Comparison of ENCODE assay signal across 4 cellular contexts in the genomic region with DNA sequence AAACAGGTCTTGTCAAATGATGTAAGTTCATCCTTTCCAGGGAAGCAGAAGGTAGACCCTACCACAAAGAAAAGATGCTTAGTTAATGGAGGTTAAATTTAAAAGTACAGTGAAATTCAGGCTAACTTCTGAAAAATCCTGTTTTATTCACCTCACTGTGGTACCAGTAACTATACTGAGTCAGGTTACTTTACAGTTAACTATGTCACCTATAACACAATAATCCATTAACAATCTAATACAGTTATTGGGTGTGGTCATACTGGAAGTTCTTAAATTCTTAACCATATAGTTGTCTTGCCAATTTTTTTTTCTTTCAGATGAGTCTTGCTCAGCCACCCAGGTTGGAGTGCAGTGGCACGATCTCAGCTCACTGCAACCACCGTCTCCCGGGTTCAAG. TPM values are rescaled to one million over a fixed set of nuclear protein-coding genes. Genes with fewer than 3 reads are reported as not detected.
DNase-seq lines count a peak whose midpoint lies in the region; ATAC-seq, FAIRE-seq and TF ChIP-seq lines count a peak whose summit lies in the region.
"Not testable (repeated sequence)": the region's sequence is repeated elsewhere in the genome, so short reads cannot be mapped to it uniquely, and the experiment has no call there.

No MANE protein-coding gene starts in this region.

- H3K9ac ChIP-seq in PC-3 (ENCODE audit: low read length): not testable (repeated sequence)

- DNase-seq in PC-3: peak; percentile 7

- not testable (repeated sequence) for H3K4me1 ChIP-seq in PC-3 (ENCODE audit: insufficient read depth, low read length)

- H3K9me3 ChIP-seq in PC-3 (ENCODE audit: low read length): not testable (repeated sequence)

- not testable (repeated sequence) for H4K20me1 ChIP-seq in PC-3 (ENCODE audit: low read length)

- not testable (repeated sequence) for H3K4me3 ChIP-seq in PC-3 (ENCODE audit: low read length)

- H3K4me2 ChIP-seq in PC-3 (ENCODE audit: low read length): not testable (repeated sequence)

- H3K27me3 ChIP-seq in PC-3 (ENCODE audit: low read length): not testable (repeated sequence)

- not testable (repeated sequence) for TF ChIP-seq CTCF in PC-3 (conservative IDR thresholded peaks at IDR 0.05; ENCODE audit: low read depth, low read length)

- BruUV-seq in PC-3 (replicated peaks; lab: Mats Ljungman, UMichigan): not testable (repeated sequence)

- FAIRE-seq in G401.6 (lab: Jason Lieb, UNC): peak; percentile 69
- peak; percentile 65 for FAIRE-seq in colon (lab: Jason Lieb, UNC)

- not testable (repeated sequence) for H3K79me2 ChIP-seq in PC-3 (ENCODE audit: low read length)

- H3K36me3 ChIP-seq in PC-3 (ENCODE audit: low read depth, low read length): not testable (repeated sequence)

- intact Hi-C loops in PC-3 (cut with micrococcal nuclease): not testable (repeated sequence)

- H3K9me2 ChIP-seq in PC-3 (replicated peaks; ENCODE audit: low read length): not testable (repeated sequence)

- ATAC-seq in PC-3: peak; percentile 57
- ATAC-seq in esophagus mucosa: peak; percentile 70

- not testable (repeated sequence) for H3F3A ChIP-seq in PC-3 (ENCODE audit: low read length, unreplicated experiment)

- not testable (repeated sequence) for H2AFZ ChIP-seq in PC-3 (ENCODE audit: low read length)

- H3K27ac ChIP-seq in PC-3 (ENCODE audit: low read length): not testable (repeated sequence)

- POLR2A ChIA-PET in PC-3 (lab: Charles Lee; ENCODE audit: unreplicated experiment): not testable (repeated sequence)

- CTCF ChIA-PET in PC-3 (lab: Charles Lee): interaction anchor here (0.7 kb wide), 1 partner anchor 27 kb away, joined by 3 read pairs; no protein-coding TSS in a partner anchor

RNA-seq across cellular contexts. Expression of gene YARS2, which starts 30.4 kb away (rescaled TPM):
- total RNA-seq in PC-3 (2014; rRNA removed): 31.4 and 37.4 TPM in 2 replicates
- 13.5 TPM for total RNA-seq in esophagus mucosa

RNA-seq across cellular contexts. Expression of gene DNM1L, which starts 46.2 kb away (rescaled TPM):
- 29.9 and 38.7 TPM in 2 replicates for total RNA-seq in PC-3 (2014; rRNA removed)
- total RNA-seq in esophagus mucosa: 49.1 TPM
